Comparison of ENCODE assay signal across 8 cellular contexts in genomic region chr7:43869018-43869897, GRCh38. TPM values are rescaled to one million over a fixed set of nuclear protein-coding genes. Genes with fewer than 3 reads are reported as not detected.
DNase-seq lines count a peak whose midpoint lies in the region; ATAC-seq, FAIRE-seq and TF ChIP-seq lines count a peak whose summit lies in the region.

Gene MRPS24 (minus strand): TSS chr7:43869517. CDS start chr7:43869495, 22 bp downstream.

- H3K4me3 Mint-ChIP-seq in WTC11: peak within 1 kb of the TSS; percentile 89

- peaks cover 39% of the 10 kb centered on the region for H3K4me1 Mint-ChIP-seq in WTC11

- WGBS in small intestine, 3 donors: 1% methylated on average over 56 to 79 of the region's 79 CpGs

- H3K36me3 Mint-ChIP-seq in WTC11: peaks cover 25% of the 10 kb centered on the region

- DNase-seq in AG08396 (ENCODE audit: low spot score): peak; percentile 98
- peak; percentile 95 for DNase-seq in NCI-H226
- DNase-seq in WTC11 (ENCODE audit: low spot score): peak; percentile 93
- peak; percentile 75 for DNase-seq in bronchial epithelial cell (ENCODE audit: low read depth)
- DNase-seq in iPS-NIHi11 (ENCODE audit: low spot score): peak; percentile 98
- peak; percentile 95 for DNase-seq in small intestine

- peak within 1 kb of the TSS in 1 of 2 donors; percentile 94 for H3K27ac ChIP-seq in small intestine (ENCODE audit: low read depth in 1 of 2, low read length in 1 of 2)

- peak within 1 kb of the TSS; percentile 83 for H3K27ac Mint-ChIP-seq in WTC11

- FAIRE-seq in bronchial epithelial cell (lab: Jason Lieb, UNC) (no peak), small intestine (lab: Jason Lieb, UNC) (no peak)

- H3K27me3 ChIP-seq in bronchial epithelial cell (ENCODE audit: control insufficient read depth, insufficient read depth, low read length): no peaks in the 10 kb centered on the region
- H3K27me3 ChIP-seq in small intestine (ENCODE audit: control insufficient read depth in 2 of 2, insufficient read depth in 2 of 2, low read length in 2 of 2): no peaks in the 10 kb centered on the region

- CTCF ChIA-PET in WTC11 (lab: Charles Lee): interaction anchor here (0.6 to 2.3 kb wide), 5 partner anchors 58 to 565 kb away, joined by 3 to 13 read pairs (median 4); partner anchors contain the start of gene STK17A

- in situ Hi-C loops in GM18951 (cut with MboI; ENCODE audit: low sequenced_read_pairs, unreplicated experiment): no loop called here

- H3K27me3 Mint-ChIP-seq in WTC11 (ENCODE audit: low read depth): peaks cover 2% of the 10 kb centered on the region; the same call in 1 of the 2 replicates

- TF ChIP-seq CTCF in WTC11 (IDR thresholded peaks at IDR 0.05): no peak
- no peak for TF ChIP-seq CTCF in bronchial epithelial cell (IDR thresholded peaks at IDR 0.05; ENCODE audit: insufficient read depth, low read length, severe bottlenecking)

- ATAC-seq in HG03175 (IDR thresholded peaks at IDR 0.05; ENCODE audit: unreplicated experiment) (peak; percentile 94), WTC11 (peak; percentile 92)

- H3K9me3 ChIP-seq in small intestine (ENCODE audit: control insufficient read depth, low read depth): no peaks in the 10 kb centered on the region

- POLR2A ChIA-PET in WTC11 (lab: Charles Lee): interaction anchor here (0.6 to 1.0 kb wide), 6 partner anchors 10 to 887 kb away, joined by 3 to 6 read pairs (median 4); partner anchors contain the start of gene STK17A

- peak; percentile 93 for TF ChIP-seq POLR2A in GM18951 (IDR thresholded peaks at IDR 0.05; ENCODE audit: extremely low read depth, insufficient read depth, insufficient read length)

- H3K4me1 ChIP-seq in small intestine (ENCODE audit: control insufficient read depth in 2 of 2, insufficient read depth in 1 of 2, low read depth in 1 of 2, low read length in 1 of 2): peaks cover 6 to 12% of the 10 kb centered on the region in 2 donors

- peaks cover 8% of the 10 kb centered on the region for H3K36me3 ChIP-seq in bronchial epithelial cell (ENCODE audit: control insufficient read depth, insufficient read depth, low read length)
- peaks cover 4 to 5% of the 10 kb centered on the region in 2 donors for H3K36me3 ChIP-seq in small intestine (ENCODE audit: control insufficient read depth in 2 of 2, insufficient read depth in 2 of 2, low read length in 2 of 2)

- H3K9me3 Mint-ChIP-seq in WTC11: peaks cover 5% of the 10 kb centered on the region

- H3K4me3 ChIP-seq in bronchial epithelial cell (ENCODE audit: low read depth, low read length): peak within 1 kb of the TSS; percentile 77
- peak within 1 kb of the TSS; percentile 87 to 96 for H3K4me3 ChIP-seq in small intestine (ENCODE audit: low read depth in 1 of 2, low read length in 2 of 2)

TF ChIP-seq in WTC11, 78 proteins besides CTCF, POLR2A, EP300 and RAD21 (continues in another document):
- TF ChIP-seq CREB1 (CRISPR knock-in tag; IDR thresholded peaks at IDR 0.05): no peak
- no peak for TF ChIP-seq FOXK1 (CRISPR knock-in tag; IDR thresholded peaks at IDR 0.05)
- TF ChIP-seq AR (CRISPR knock-in tag; IDR thresholded peaks at IDR 0.05): no peak
- TF ChIP-seq TCF7 (CRISPR knock-in tag; IDR thresholded peaks at IDR 0.05; ENCODE audit: low read depth): no peak
- no peak for TF ChIP-seq CREM (CRISPR knock-in tag; IDR thresholded peaks at IDR 0.05)
- TF ChIP-seq PRRX2 (CRISPR knock-in tag; IDR thresholded peaks at IDR 0.05): 0 out of 2 replicates have a peak, but pooled peaks have one; percentile 34
- no peak for TF ChIP-seq HMGA2 (CRISPR knock-in tag; IDR thresholded peaks at IDR 0.05)
- no peak for TF ChIP-seq IRF2 (CRISPR knock-in tag; IDR thresholded peaks at IDR 0.05; ENCODE audit: borderline replicate concordance, low read depth)
- TF ChIP-seq, protein P1, sequence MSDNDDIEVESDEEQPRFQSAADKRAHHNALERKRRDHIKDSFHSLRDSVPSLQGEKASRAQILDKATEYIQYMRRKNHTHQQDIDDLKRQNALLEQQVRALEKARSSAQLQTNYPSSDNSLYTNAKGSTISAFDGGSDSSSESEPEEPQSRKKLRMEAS (CRISPR knock-in tag; IDR thresholded peaks at IDR 0.05): peak; percentile 12; the same call in 1 of the 2 replicates
- no peak for TF ChIP-seq MYBL2 (CRISPR knock-in tag; IDR thresholded peaks at IDR 0.05)
- TF ChIP-seq, protein P2, sequence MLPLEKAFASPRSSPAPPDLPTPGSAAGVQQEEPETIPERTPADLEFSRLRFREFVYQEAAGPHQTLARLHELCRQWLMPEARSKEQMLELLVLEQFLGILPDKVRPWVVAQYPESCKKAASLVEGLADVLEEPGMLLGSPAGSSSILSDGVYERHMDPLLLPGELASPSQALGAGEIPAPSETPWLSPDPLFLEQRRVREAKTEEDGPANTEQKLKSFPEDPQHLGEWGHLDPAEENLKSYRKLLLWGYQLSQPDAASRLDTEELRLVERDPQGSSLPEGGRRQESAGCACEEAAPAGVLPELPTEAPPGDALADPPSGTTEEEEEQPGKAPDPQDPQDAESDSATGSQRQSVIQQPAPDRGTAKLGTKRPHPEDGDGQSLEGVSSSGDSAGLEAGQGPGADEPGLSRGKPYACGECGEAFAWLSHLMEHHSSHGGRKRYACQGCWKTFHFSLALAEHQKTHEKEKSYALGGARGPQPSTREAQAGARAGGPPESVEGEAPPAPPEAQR (CRISPR knock-in tag; IDR thresholded peaks at IDR 0.05): no peak
- TF ChIP-seq KAT7 (CRISPR knock-in tag; IDR thresholded peaks at IDR 0.05; ENCODE audit: borderline replicate concordance): no peak
- TF ChIP-seq GTF2I (CRISPR knock-in tag; conservative IDR thresholded peaks at IDR 0.05): no peak
- no peak for TF ChIP-seq ZNF138 (CRISPR knock-in tag; conservative IDR thresholded peaks at IDR 0.05)
- TF ChIP-seq, protein P3, sequence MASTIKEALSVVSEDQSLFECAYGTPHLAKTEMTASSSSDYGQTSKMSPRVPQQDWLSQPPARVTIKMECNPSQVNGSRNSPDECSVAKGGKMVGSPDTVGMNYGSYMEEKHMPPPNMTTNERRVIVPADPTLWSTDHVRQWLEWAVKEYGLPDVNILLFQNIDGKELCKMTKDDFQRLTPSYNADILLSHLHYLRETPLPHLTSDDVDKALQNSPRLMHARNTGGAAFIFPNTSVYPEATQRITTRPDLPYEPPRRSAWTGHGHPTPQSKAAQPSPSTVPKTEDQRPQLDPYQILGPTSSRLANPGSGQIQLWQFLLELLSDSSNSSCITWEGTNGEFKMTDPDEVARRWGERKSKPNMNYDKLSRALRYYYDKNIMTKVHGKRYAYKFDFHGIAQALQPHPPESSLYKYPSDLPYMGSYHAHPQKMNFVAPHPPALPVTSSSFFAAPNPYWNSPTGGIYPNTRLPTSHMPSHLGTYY (CRISPR knock-in tag; IDR thresholded peaks at IDR 0.05): no peak
- TF ChIP-seq ZNF423 (CRISPR knock-in tag; IDR thresholded peaks at IDR 0.05): no peak
- TF ChIP-seq, protein P4, sequence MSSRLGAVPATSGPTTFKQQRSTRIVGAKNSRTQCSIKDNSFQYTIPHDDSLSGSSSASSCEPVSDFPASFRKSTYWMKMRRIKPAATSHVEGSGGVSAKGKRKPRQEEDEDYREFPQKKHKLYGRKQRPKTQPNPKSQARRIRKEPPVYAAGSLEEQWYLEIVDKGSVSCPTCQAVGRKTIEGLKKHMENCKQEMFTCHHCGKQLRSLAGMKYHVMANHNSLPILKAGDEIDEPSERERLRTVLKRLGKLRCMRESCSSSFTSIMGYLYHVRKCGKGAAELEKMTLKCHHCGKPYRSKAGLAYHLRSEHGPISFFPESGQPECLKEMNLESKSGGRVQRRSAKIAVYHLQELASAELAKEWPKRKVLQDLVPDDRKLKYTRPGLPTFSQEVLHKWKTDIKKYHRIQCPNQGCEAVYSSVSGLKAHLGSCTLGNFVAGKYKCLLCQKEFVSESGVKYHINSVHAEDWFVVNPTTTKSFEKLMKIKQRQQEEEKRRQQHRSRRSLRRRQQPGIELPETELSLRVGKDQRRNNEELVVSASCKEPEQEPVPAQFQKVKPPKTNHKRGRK (CRISPR knock-in tag; IDR thresholded peaks at IDR 0.05; ENCODE audit: borderline replicate concordance): no peak
- TF ChIP-seq EMX1 (CRISPR knock-in tag; IDR thresholded peaks at IDR 0.05): no peak
- peak; percentile 27; the same call in 1 of the 2 replicates for TF ChIP-seq FOXP1 (CRISPR knock-in tag; IDR thresholded peaks at IDR 0.05; ENCODE audit: borderline replicate concordance)

RNA-seq across cellular contexts. Expression of gene MRPS24, which starts in this region (rescaled TPM):
- 132 to 141 TPM (median 135 TPM) in 3 replicates for total RNA-seq in WTC11 (2021)
- 83.2 and 110 TPM in 2 replicates for total RNA-seq in bronchial epithelial cell
- 100 to 1,000 TPM; 131 to 174 (median 137) TPM for polyA plus RNA-seq in small intestine
